In the genomic region with DNA sequence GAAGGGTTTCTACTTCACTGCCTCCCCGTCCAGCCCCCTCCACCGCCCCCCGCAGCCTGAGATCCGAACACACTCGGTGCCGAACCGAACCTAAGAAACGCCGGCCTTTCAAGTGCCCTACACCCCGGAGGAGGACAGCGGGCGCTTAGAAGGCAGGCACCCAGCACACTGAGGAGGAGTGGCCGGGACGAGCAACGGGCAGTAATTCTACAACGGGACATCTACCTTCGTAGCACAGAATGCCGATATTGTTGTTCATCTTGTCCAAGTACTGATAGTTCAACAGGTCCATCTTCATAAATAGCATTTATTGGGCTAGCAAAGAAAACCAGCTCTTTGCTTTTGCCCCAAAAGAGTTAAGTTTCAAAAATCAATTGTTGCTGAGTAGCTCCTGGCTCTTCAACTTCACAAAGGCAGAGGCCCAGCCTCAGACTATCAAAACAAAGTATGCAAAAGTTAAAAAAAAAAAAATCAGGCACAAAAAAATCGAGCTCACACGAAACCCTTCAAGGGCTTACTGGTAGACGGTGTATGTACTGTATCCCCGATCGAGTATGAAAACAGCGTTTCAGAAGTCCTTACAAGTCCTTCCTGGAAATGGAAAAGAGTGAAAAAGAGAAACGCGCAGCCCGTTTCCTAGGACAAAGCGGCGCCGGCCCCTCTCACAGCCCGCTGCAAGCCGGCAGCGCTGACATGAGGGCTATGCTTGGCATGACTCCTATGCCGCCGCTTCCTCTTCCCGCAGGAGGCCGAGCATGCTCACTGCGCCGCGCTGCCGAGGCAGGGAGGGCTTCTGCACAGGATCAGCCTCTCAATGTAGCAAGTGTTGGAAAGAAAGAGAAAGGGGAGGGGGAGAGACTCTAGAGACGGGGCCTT, we compare ENCODE assay signal across 8 cellular contexts. TPM values are rescaled to one million over a fixed set of nuclear protein-coding genes. Genes with fewer than 3 reads are reported as not detected.
DNase-seq lines count a peak whose midpoint lies in the region; ATAC-seq and TF ChIP-seq lines count a peak whose summit lies in the region.

A gene with protein sequence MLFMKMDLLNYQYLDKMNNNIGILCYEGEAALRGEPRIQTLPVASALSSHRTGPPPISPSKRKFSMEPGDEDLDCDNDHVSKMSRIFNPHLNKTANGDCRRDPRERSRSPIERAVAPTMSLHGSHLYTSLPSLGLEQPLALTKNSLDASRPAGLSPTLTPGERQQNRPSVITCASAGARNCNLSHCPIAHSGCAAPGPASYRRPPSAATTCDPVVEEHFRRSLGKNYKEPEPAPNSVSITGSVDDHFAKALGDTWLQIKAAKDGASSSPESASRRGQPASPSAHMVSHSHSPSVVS (minus strand): TSS at position 704 of the 876 bp plus-strand sequence. CDS start 397 bp downstream, at position 307.

- peak within 1 kb of the TSS; percentile 84 for H3K27ac ChIP-seq in duodenal mucosa (ENCODE audit: low read depth, low read length)

- intact Hi-C loops in lower leg skin (cut with DNase I; ENCODE audit: low total_unique reads), result no loop called here

- ATAC-seq in GM19043 (IDR thresholded peaks at IDR 0.05; ENCODE audit: low read depth, unreplicated experiment), result peak; percentile 54
- ATAC-seq in HG03378 (IDR thresholded peaks at IDR 0.05; ENCODE audit: unreplicated experiment), result peak; percentile 43

- peaks cover 16 to 21% of the 10 kb centered on the region in 2 donors for H3K4me1 ChIP-seq in duodenal mucosa (ENCODE audit: control insufficient read depth in 1 of 2, insufficient read depth in 2 of 2, low read length in 2 of 2)

- H3K9me3 ChIP-seq in duodenal mucosa (ENCODE audit: control insufficient read depth in 1 of 2, low read length in 2 of 2), result no peaks in the 10 kb centered on the region

- H3K4me3 ChIP-seq in duodenal mucosa (ENCODE audit: low read depth in 1 of 2, low read length in 2 of 2) (peak within 1 kb of the TSS; percentile 82 to 94), lower leg skin (ENCODE audit: low read depth, poor library complexity, severe bottlenecking) (peak within 1 kb of the TSS; percentile 56)

- no peak for TF ChIP-seq CTCF in lower leg skin (IDR thresholded peaks at IDR 0.05)

- peak within 1 kb of the TSS; percentile 83 to 88 for H3K9ac ChIP-seq in duodenal mucosa (ENCODE audit: low read depth in 1 of 2, low read length in 2 of 2)

- no peak for TF ChIP-seq POLR2A in lower leg skin (IDR thresholded peaks at IDR 0.05)

- H3K27me3 ChIP-seq in duodenal mucosa (ENCODE audit: control insufficient read depth in 1 of 2, insufficient read depth in 2 of 2, low read length in 2 of 2), result no peaks in the 10 kb centered on the region

- peak; percentile 87 to 89 for DNase-seq in AML-193 (lab: John Stamatoyannopoulos, UW)
- peak; percentile 51 for DNase-seq in NCI-H774 (lab: John Stamatoyannopoulos, UW)
- peak; percentile 50 to 56 for DNase-seq in activated CD4-positive, alpha-beta T cell treated with anti-CD3 and anti-CD28 coated beads, Interleukin-2, amount 50 U/mL, for 4 hours
- peak; percentile 78 to 97 for DNase-seq in lower leg skin (ENCODE audit: low spot score in 2 of 2)
- peak; percentile 66 to 68 for DNase-seq in stimulated activated CD4-positive, alpha-beta T cell treated with anti-CD3 and anti-CD28 coated beads, Interleukin-4, amount 100 ng/mL, for 4 hours

- 1% methylated on average over 41 to 42 of the region's 42 CpGs for WGBS in lower leg skin, 2 donors

- no peaks in the 10 kb centered on the region for H3K36me3 ChIP-seq in duodenal mucosa (ENCODE audit: control insufficient read depth in 1 of 2, insufficient read depth in 2 of 2, low read length in 2 of 2)

RNA-seq across cellular contexts. Expression of the gene that starts here (rescaled TPM):
- 100 to 1,000 TPM in 1 of 4 donors, 10 to 100 TPM in 3; 59.5 to 117 (median 80.9) TPM for total RNA-seq in lower leg skin

Comparison
In these comparisons a context has a peak if more than half of its experiments do, and no peak if none do; other contexts are left out.
1. Peak in every context shown above with its lines: DNase-seq, ATAC-seq, H3K4me3 ChIP-seq and H3K27ac ChIP-seq.